14 cellular contexts compared by ENCODE assay signal in the genomic region with DNA sequence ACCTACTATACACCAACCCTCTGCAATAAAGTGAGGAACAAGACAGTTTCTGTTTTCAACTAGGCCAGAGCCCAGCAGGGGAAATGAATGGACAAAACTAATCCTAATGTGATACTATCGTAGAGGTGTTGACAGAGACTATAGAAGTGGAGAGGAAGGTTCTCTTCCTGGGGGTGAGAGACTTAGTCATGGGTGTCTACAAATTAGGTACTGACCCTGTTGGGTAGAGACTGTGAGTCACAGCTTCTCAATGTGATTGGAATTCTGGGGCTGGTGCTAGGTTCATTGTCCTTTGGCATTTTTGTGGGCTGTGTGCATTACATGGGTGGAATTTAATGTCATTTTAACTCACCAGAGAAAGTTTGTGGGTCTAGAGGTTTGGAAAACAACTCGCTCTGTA.
A peak's percentile ranks its signal among the peaks of the same experiment; 100 is the strongest.
DNase-seq lines count a peak whose midpoint lies in the region; ATAC-seq, FAIRE-seq and TF ChIP-seq lines count a peak whose summit lies in the region.
"Had no signal": no experiment of that assay in that cellular context is flagged by ENCODE, and none has a peak within 500 bp of the region (broad histone marks: within the 10 kb centered on the region; RNA-seq: fewer than 3 reads in every experiment).

No MANE protein-coding gene starts in this region.

- no peak overlapping the region for H3K18ac ChIP-seq in mesenchymal stem cell (ENCODE audit: low read depth in 1 of 2, low read length in 2 of 2)

- no peak for FAIRE-seq in bronchial epithelial cell (lab: Jason Lieb, UNC)

- no peak overlapping the region for H3K23ac ChIP-seq in mesenchymal stem cell (ENCODE audit: low read length in 2 of 2)

- no peak overlapping the region for H4K8ac ChIP-seq in mesenchymal stem cell (ENCODE audit: low read length)

- no peak overlapping the region for H2AFZ ChIP-seq in mesenchymal stem cell (ENCODE audit: low read depth, low read length)

- no peak for TF ChIP-seq CTCF in AG10803 (conservative IDR thresholded peaks at IDR 0.05; ENCODE audit: low read length)
- TF ChIP-seq CTCF in bronchial epithelial cell (IDR thresholded peaks at IDR 0.05; ENCODE audit: insufficient read depth, low read length, severe bottlenecking): no peak

- no peak overlapping the region for H3K4ac ChIP-seq in mesenchymal stem cell (ENCODE audit: low read depth in 1 of 2, low read length in 2 of 2)

- WGBS in mesenchymal stem cell: 39% methylated on average over 2 of the region's 2 CpGs

- H3K4me2 ChIP-seq in mesenchymal stem cell (ENCODE audit: low read length, poor library complexity, severe bottlenecking): no peak overlapping the region

- peaks cover 10% of the 10 kb centered on the region for H3K9me3 ChIP-seq in mesenchymal stem cell (ENCODE audit: control insufficient read depth, low read length)

- no peak for ATAC-seq in HG02798 (IDR thresholded peaks at IDR 0.05; ENCODE audit: poor library complexity, unreplicated experiment)
- ATAC-seq: Right ventricle myocardium inferior had no signal

- H3K4me1 ChIP-seq in mesenchymal stem cell (ENCODE audit: control insufficient read depth, insufficient read depth, low read depth, low read length): peaks cover 2% of the 10 kb centered on the region

- no peaks in the 10 kb centered on the region for H3K79me1 ChIP-seq in mesenchymal stem cell (replicated peaks; ENCODE audit: low read length, poor library complexity, severe bottlenecking)

- no peak overlapping the region for H4K91ac ChIP-seq in mesenchymal stem cell (ENCODE audit: low read length)

- H3K27ac ChIP-seq in mesenchymal stem cell (ENCODE audit: low read length, poor library complexity, severe bottlenecking): no peak overlapping the region
- H3K27ac ChIP-seq: skin epidermis had no signal

- H3K14ac ChIP-seq in mesenchymal stem cell (ENCODE audit: low read length in 2 of 2): no peak overlapping the region

- H3K4me3 ChIP-seq in AG10803 (ENCODE audit: low read length) (no peak overlapping the region), bronchial epithelial cell (ENCODE audit: low read depth, low read length) (no peak overlapping the region), mesenchymal stem cell (ENCODE audit: insufficient read depth in 1 of 2, low read depth in 1 of 2, low read length in 2 of 2) (no peak overlapping the region)
- H3K4me3 ChIP-seq: skin epidermis had no signal

- H2BK120ac ChIP-seq in mesenchymal stem cell (ENCODE audit: low read depth, low read length): no peak overlapping the region

- no peaks in the 10 kb centered on the region for H3K27me3 ChIP-seq in bronchial epithelial cell (ENCODE audit: control insufficient read depth, insufficient read depth, low read length)
- no peaks in the 10 kb centered on the region for H3K27me3 ChIP-seq in mesenchymal stem cell (ENCODE audit: control insufficient read depth in 1 of 2, insufficient read depth in 1 of 2, low read length in 2 of 2)

- H2BK12ac ChIP-seq in mesenchymal stem cell (ENCODE audit: low read length in 2 of 2): no peak overlapping the region

- H2AK5ac ChIP-seq in mesenchymal stem cell (ENCODE audit: low read length, severe bottlenecking): no peak overlapping the region

- H3K36me3 ChIP-seq in bronchial epithelial cell (ENCODE audit: control insufficient read depth, insufficient read depth, low read length) (no peaks in the 10 kb centered on the region), mesenchymal stem cell (ENCODE audit: control insufficient read depth in 1 of 2, insufficient read depth in 2 of 2, low read depth in 1 of 2, low read length in 2 of 2) (no peaks in the 10 kb centered on the region)

- H3K9ac ChIP-seq in mesenchymal stem cell (ENCODE audit: low read length): no peak overlapping the region

- H2BK15ac ChIP-seq in mesenchymal stem cell (ENCODE audit: low read depth, poor library complexity, severe bottlenecking): no peak overlapping the region

- DNase-seq in AG10803 (ENCODE audit: low read depth): peak; percentile 62
- peak; percentile 93 for DNase-seq in LHCN-M2 (ENCODE audit: low read depth)
- DNase-seq in bronchial epithelial cell (ENCODE audit: low read depth): peak; percentile 88
- DNase-seq in mesenchymal stem cell: peak; percentile 4
- no peak for DNase-seq in occipital lobe (lab: John Stamatoyannopoulos, UW)
- DNase-seq in activated gamma-delta T cell treated with Interleukin-2 at 50 U/mL for 16 hours: no peak
- DNase-seq in activated CD8-positive, alpha-beta memory T cell treated with anti-CD3 and anti-CD28 coated beads, Interleukin-2, amount 50 U/mL, for 48 hours: no peak
- DNase-seq: activated T-cell treated with anti-CD3 and anti-CD28 coated beads for 4 hours, amygdala, GDM1, NCI-H510A treated with DMSO at 0.1 percent for 48 hours had no signal

- H2BK5ac ChIP-seq in mesenchymal stem cell (ENCODE audit: low read depth, low read length, poor library complexity, severe bottlenecking): no peak overlapping the region

Comparison
In these comparisons a context has a peak if more than half of its experiments do, and no peak if none do; other contexts are left out.
1. DNase-seq: peak in AG10803 (single experiment), LHCN-M2 (single experiment), bronchial epithelial cell (single experiment) and mesenchymal stem cell (single experiment); none in occipital lobe (single experiment), activated gamma-delta T cell treated with Interleukin-2 at 50 U/mL for 16 hours (single experiment) and activated CD8-positive, alpha-beta memory T cell treated with anti-CD3 and anti-CD28 coated beads, Interleukin-2, amount 50 U/mL, for 48 hours (single experiment).